ENCODE assay signal across 24 cellular contexts in the genomic region with DNA sequence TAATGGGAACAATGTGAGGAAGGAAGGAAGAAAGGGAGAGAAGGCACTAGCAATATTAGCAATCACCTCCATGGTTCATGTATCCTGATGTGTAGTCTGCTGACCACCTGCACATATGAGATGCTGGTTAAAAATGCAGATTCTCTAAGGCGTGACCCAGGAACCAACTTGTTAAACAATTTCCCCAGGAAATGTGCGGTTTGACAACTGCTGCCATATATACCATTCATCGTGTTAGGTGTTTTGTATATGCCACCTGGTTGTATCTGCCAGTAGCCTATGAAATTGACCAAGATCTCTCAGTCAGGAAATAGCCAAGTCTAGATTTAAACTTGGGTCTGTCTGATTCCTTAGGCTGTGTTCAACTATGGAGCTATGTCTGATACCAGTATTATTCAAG. TPM values are rescaled to one million over a fixed set of nuclear protein-coding genes. Genes with fewer than 3 reads are reported as not detected.
DNase-seq lines count a peak whose midpoint lies in the region; TF ChIP-seq lines count a peak whose summit lies in the region.
"Had no signal": no experiment of that assay in that cellular context is flagged by ENCODE, and none has a peak within 500 bp of the region (broad histone marks: within the 10 kb centered on the region; RNA-seq: fewer than 3 reads in every experiment).

No MANE protein-coding gene starts in this region.

- no peak for TF ChIP-seq CTCF in sigmoid colon (IDR thresholded peaks at IDR 0.05)

- no peaks in the 10 kb centered on the region for H3K9me3 ChIP-seq in BLaER1 treated with 17β-estradiol and CSF1 and Interleukin-3, amounts not matched to agents 10 nM and 100 nM (replicated peaks in 1 of 11)
- H3K9me3 ChIP-seq in CD8-positive, alpha-beta memory T cell (ENCODE audit: low read length), result no peaks in the 10 kb centered on the region
- no peaks in the 10 kb centered on the region for H3K9me3 ChIP-seq in sigmoid colon
- H3K9me3 ChIP-seq: SJSA1 had no signal

- peaks cover 0 to 2% (median 0%) of the 10 kb centered on the region in 3 donors for H3K36me3 Mint-ChIP-seq in CD8-positive, alpha-beta memory T cell
- H3K36me3 Mint-ChIP-seq in IgD-negative memory B cell, result peaks cover 5% of the 10 kb centered on the region
- peaks cover 78% of the 10 kb centered on the region for H3K36me3 Mint-ChIP-seq in activated T-helper 2 cell treated with anti-CD3 and anti-CD28 coated beads, Interferon-gamma antibody, Interleukin-2, Interleukin-4, amounts not matched to agents 10 μg/mL and 5 μg/mL and 100 μg/mL, durations not matched to agents 14 hours and 24 hours and 36 hours (ENCODE audit: low read depth)

- H3K27me3 Mint-ChIP-seq in CD8-positive, alpha-beta memory T cell, result peaks cover 0 to 2% of the 10 kb centered on the region in 2 donors
- peaks cover 59% of the 10 kb centered on the region for H3K27me3 Mint-ChIP-seq in IgD-negative memory B cell
- no peaks in the 10 kb centered on the region for H3K27me3 Mint-ChIP-seq in activated T-helper 2 cell treated with anti-CD3 and anti-CD28 coated beads, Interferon-gamma antibody, Interleukin-2, Interleukin-4, amounts not matched to agents 10 μg/mL and 5 μg/mL and 100 μg/mL, durations not matched to agents 14 hours and 24 hours and 36 hours (ENCODE audit: low read depth)

- peak overlapping the region in 3 of 11 experiments; percentile 2 to 30 (median 27); a peak in 2 of 22 replicates for H3K9ac ChIP-seq in BLaER1 treated with 17β-estradiol and CSF1 and Interleukin-3, amounts not matched to agents 10 nM and 100 nM

- H4K20me1 ChIP-seq in BLaER1 treated with 17β-estradiol and CSF1 and Interleukin-3, amounts not matched to agents 10 nM and 100 nM, result peaks cover 0 to 8% (median 0%) of the 10 kb centered on the region in 11 experiments; a peak in 1 of 22 replicates

- no peak for TF ChIP-seq POLR2A in sigmoid colon (IDR thresholded peaks at IDR 0.05)

- CTCF ChIA-PET in CD8-positive, alpha-beta memory T cell (lab: Charles Lee), result no interaction called here

- peaks cover 0 to 58% (median 46%) of the 10 kb centered on the region in 11 experiments; a peak in 16 of 22 replicates for H3K36me3 ChIP-seq in BLaER1 treated with 17β-estradiol and CSF1 and Interleukin-3, amounts not matched to agents 10 nM and 100 nM
- no peaks in the 10 kb centered on the region for H3K36me3 ChIP-seq in CD8-positive, alpha-beta memory T cell (ENCODE audit: insufficient read depth, low read length)
- H3K36me3 ChIP-seq in sigmoid colon, result no peaks in the 10 kb centered on the region
- H3K36me3 ChIP-seq: SJSA1 had no signal

- intact Hi-C loops in activated T-helper 2 cell treated with anti-CD3 and anti-CD28 coated beads, Interferon-gamma antibody, Interleukin-2, Interleukin-4, amounts not matched to agents 10 μg/mL and 5 μg/mL and 100 μg/mL, durations not matched to agents 14 hours and 24 hours and 36 hours (cut with micrococcal nuclease), result no loop called here
- intact Hi-C loops in sigmoid colon (cut with DNase I), result no loop called here

- peak overlapping the region; percentile 85 to 100 (median 96) for H3K4me2 ChIP-seq in BLaER1 treated with 17β-estradiol and CSF1 and Interleukin-3, amounts not matched to agents 10 nM and 100 nM
- H3K4me2 ChIP-seq: PC-9 had no signal

- peak overlapping the region in 5 of 10 experiments; percentile 12 to 69 (median 47); a peak in 3 of 20 replicates for H3K4me3 ChIP-seq in BLaER1 treated with 17β-estradiol and CSF1 and Interleukin-3, amounts not matched to agents 10 nM and 100 nM
- no peak overlapping the region for H3K4me3 ChIP-seq in CD8-positive, alpha-beta memory T cell (ENCODE audit: low read length)
- no peak overlapping the region for H3K4me3 ChIP-seq in sigmoid colon
- H3K4me3 ChIP-seq: PC-9, SJSA1, skin epidermis had no signal

- peak overlapping the region; percentile 23 to 96 (median 78) for H3K27ac Mint-ChIP-seq in CD8-positive, alpha-beta memory T cell
- peak overlapping the region in 2 of 3 donors; percentile 4 to 17 for H3K27ac Mint-ChIP-seq in IgD-negative memory B cell
- H3K27ac Mint-ChIP-seq in activated T-helper 2 cell treated with anti-CD3 and anti-CD28 coated beads, Interferon-gamma antibody, Interleukin-2, Interleukin-4, amounts not matched to agents 10 μg/mL and 5 μg/mL and 100 μg/mL, durations not matched to agents 14 hours and 24 hours and 36 hours, result peak overlapping the region; percentile 56
- H3K27ac Mint-ChIP-seq: progenitor cell of endocrine pancreas had no signal

- H3K27me3 ChIP-seq in BLaER1 treated with 17β-estradiol and CSF1 and Interleukin-3, amounts not matched to agents 10 nM and 100 nM, result no peaks in the 10 kb centered on the region
- H3K27me3 ChIP-seq in CD8-positive, alpha-beta memory T cell (ENCODE audit: insufficient read depth, low read length, poor library complexity, severe bottlenecking), result no peaks in the 10 kb centered on the region
- H3K27me3 ChIP-seq in sigmoid colon, result peaks cover 0 to 3% (median 0%) of the 10 kb centered on the region in 3 donors
- H3K27me3 ChIP-seq: SJSA1 had no signal

- peaks cover 76 to 97% (median 86%) of the 10 kb centered on the region in 10 experiments for H3K4me1 ChIP-seq in BLaER1 treated with 17β-estradiol and CSF1 and Interleukin-3, amounts not matched to agents 10 nM and 100 nM
- H3K4me1 ChIP-seq in CD8-positive, alpha-beta memory T cell (ENCODE audit: insufficient read depth, low read length), result peaks cover 4% of the 10 kb centered on the region
- H3K4me1 ChIP-seq in sigmoid colon, result peaks cover 0 to 17% (median 10%) of the 10 kb centered on the region in 4 donors

- no peak for TF ChIP-seq EP300 in sigmoid colon (IDR thresholded peaks at IDR 0.05)

- WGBS in sigmoid colon, 2 donors, result 74 to 93% methylated on average over 3 of the region's 3 CpGs

- peak overlapping the region in 5 of 7 donors; percentile 13 to 72 (median 42) for H3K4me3 Mint-ChIP-seq in CD8-positive, alpha-beta memory T cell
- peak overlapping the region in 2 of 4 donors; percentile 75 to 77 for H3K4me3 Mint-ChIP-seq in IgD-negative memory B cell
- H3K4me3 Mint-ChIP-seq in activated T-helper 2 cell treated with anti-CD3 and anti-CD28 coated beads, Interferon-gamma antibody, Interleukin-2, Interleukin-4, amounts not matched to agents 10 μg/mL and 5 μg/mL and 100 μg/mL, durations not matched to agents 14 hours and 24 hours and 36 hours (ENCODE audit: low read depth), result peak overlapping the region; percentile 65
- H3K4me3 Mint-ChIP-seq: neural crest cell had no signal

- H3K4me1 Mint-ChIP-seq in CD8-positive, alpha-beta memory T cell, result peaks cover 48 to 54% (median 50%) of the 10 kb centered on the region in 3 donors
- H3K4me1 Mint-ChIP-seq in IgD-negative memory B cell, result peaks cover 44 to 54% (median 47%) of the 10 kb centered on the region in 3 donors
- peaks cover 83% of the 10 kb centered on the region for H3K4me1 Mint-ChIP-seq in activated T-helper 2 cell treated with anti-CD3 and anti-CD28 coated beads, Interferon-gamma antibody, Interleukin-2, Interleukin-4, amounts not matched to agents 10 μg/mL and 5 μg/mL and 100 μg/mL, durations not matched to agents 14 hours and 24 hours and 36 hours (ENCODE audit: low read depth)

- H3K27ac ChIP-seq in BLaER1 treated with 17β-estradiol and CSF1 and Interleukin-3, amounts not matched to agents 10 nM and 100 nM, result no peak overlapping the region
- H3K27ac ChIP-seq in CD8-positive, alpha-beta memory T cell (ENCODE audit: low read depth, low read length), result no peak overlapping the region
- H3K27ac ChIP-seq in sigmoid colon, result no peak overlapping the region
- H3K27ac ChIP-seq: PC-9, SJSA1 had no signal

- POLR2A ChIA-PET in CD8-positive, alpha-beta memory T cell (lab: Charles Lee), result no interaction called here

- no peak for DNase-seq in CD8-positive, alpha-beta memory T cell
- no peak for DNase-seq in activated T-helper 2 cell treated with anti-CD3 and anti-CD28 coated beads, Interferon-gamma antibody, Interleukin-2, Interleukin-4, amounts not matched to agents 10 μg/mL and 5 μg/mL and 100 μg/mL, durations not matched to agents 14 hours and 24 hours and 36 hours (ENCODE audit: low spot score)
- DNase-seq in sigmoid colon, result no peak
- DNase-seq in NOMO-1 (lab: John Stamatoyannopoulos, UW; ENCODE audit: unreplicated experiment in 2 of 2), result no peak
- DNase-seq in COR-L47 (lab: John Stamatoyannopoulos, UW), result no peak
- no peak for DNase-seq in DMS53 (lab: John Stamatoyannopoulos, UW)
- DNase-seq: activated naive CD4-positive, alpha-beta T cell treated with anti-CD3 and anti-CD28 coated beads, Interleukin-2, amount 50 U/mL, for 16 hours; DMS 273 treated with DMSO at 0.1 percent for 48 hours; GF-D8; GOT3; head of caudate nucleus; midbrain; NCI-H146; NCI-H2171 treated with DMSO at 0.1 percent for 48 hours; NCI-H748 treated with DMSO at 0.1 percent for 48 hours; PC-9; T1000 had no signal

- no peaks in the 10 kb centered on the region for H3K9me3 Mint-ChIP-seq in CD8-positive, alpha-beta memory T cell
- H3K9me3 Mint-ChIP-seq in IgD-negative memory B cell, result no peaks in the 10 kb centered on the region
- H3K9me3 Mint-ChIP-seq in activated T-helper 2 cell treated with anti-CD3 and anti-CD28 coated beads, Interferon-gamma antibody, Interleukin-2, Interleukin-4, amounts not matched to agents 10 μg/mL and 5 μg/mL and 100 μg/mL, durations not matched to agents 14 hours and 24 hours and 36 hours, result no peaks in the 10 kb centered on the region
- H3K9me3 Mint-ChIP-seq: neural crest cell had no signal

RNA-seq across cellular contexts. Expression of gene SEMA4A, which starts 4.1 kb away (rescaled TPM):
- 10 to 100 TPM; 21.6 to 23.0 TPM for total RNA-seq in CD8-positive, alpha-beta memory T cell
- polyA plus RNA-seq in CD8-positive, alpha-beta memory T cell, result 10.7 TPM
- polyA plus RNA-seq in IgD-negative memory B cell (11.0 TPM), sigmoid colon (1 to 10 TPM; 1.4 to 6.3 (median 1.8) TPM)
- total RNA-seq in activated T-helper 2 cell treated with anti-CD3 and anti-CD28 coated beads, Interferon-gamma antibody, Interleukin-2, Interleukin-4, amounts not matched to agents 10 μg/mL and 5 μg/mL and 100 μg/mL, durations not matched to agents 14 hours and 24 hours and 36 hours, result 128 and 132 TPM in 2 replicates
- total RNA-seq in sigmoid colon, result 1 to 10 TPM; 1.6 to 2.9 (median 1.8) TPM
- total RNA-seq: HT1080 had no signal

RNA-seq across cellular contexts. Expression of gene SLC25A44, which starts 36.4 kb away (rescaled TPM):
- 10 to 100 TPM; 30.8 to 32.4 TPM for total RNA-seq in CD8-positive, alpha-beta memory T cell
- 21.4 TPM for polyA plus RNA-seq in CD8-positive, alpha-beta memory T cell
- 16.6 TPM for polyA plus RNA-seq in IgD-negative memory B cell
- 62.6 and 63.7 TPM in 2 replicates for total RNA-seq in activated T-helper 2 cell treated with anti-CD3 and anti-CD28 coated beads, Interferon-gamma antibody, Interleukin-2, Interleukin-4, amounts not matched to agents 10 μg/mL and 5 μg/mL and 100 μg/mL, durations not matched to agents 14 hours and 24 hours and 36 hours
- total RNA-seq in sigmoid colon, result 10 to 100 TPM in 1 of 4 donors, 1 to 10 TPM in 3; 8.6 to 13.3 (median 9.4) TPM
- polyA plus RNA-seq in sigmoid colon, result 10 to 100 TPM in 2 of 3 donors, 1 to 10 TPM in 1; 7.8 to 15.3 (median 11.8) TPM

RNA-seq across cellular contexts. Expression of gene LMNA, which starts 43.0 kb away (rescaled TPM):
- 100 to 1,000 TPM; 325 to 335 TPM for total RNA-seq in CD8-positive, alpha-beta memory T cell
- polyA plus RNA-seq in CD8-positive, alpha-beta memory T cell, result 13.9 TPM
- polyA plus RNA-seq in IgD-negative memory B cell (5.7 TPM), sigmoid colon (100 to 1,000 TPM; 108 to 229 (median 142) TPM)
- total RNA-seq in activated T-helper 2 cell treated with anti-CD3 and anti-CD28 coated beads, Interferon-gamma antibody, Interleukin-2, Interleukin-4, amounts not matched to agents 10 μg/mL and 5 μg/mL and 100 μg/mL, durations not matched to agents 14 hours and 24 hours and 36 hours, result 246 and 247 TPM in 2 replicates
- 100 to 1,000 TPM; 129 to 241 (median 196) TPM for total RNA-seq in sigmoid colon

RNA-seq across cellular contexts. Expression of gene PMF1, which starts 55.3 kb away (rescaled TPM):
- 10 to 100 TPM; 85.9 to 88.3 TPM for total RNA-seq in CD8-positive, alpha-beta memory T cell
- polyA plus RNA-seq in CD8-positive, alpha-beta memory T cell, result 83.3 TPM
- polyA plus RNA-seq in IgD-negative memory B cell (87.0 TPM), sigmoid colon (10 to 100 TPM; 46.2 to 75.1 (median 60.7) TPM)
- 115 and 117 TPM in 2 replicates for total RNA-seq in activated T-helper 2 cell treated with anti-CD3 and anti-CD28 coated beads, Interferon-gamma antibody, Interleukin-2, Interleukin-4, amounts not matched to agents 10 μg/mL and 5 μg/mL and 100 μg/mL, durations not matched to agents 14 hours and 24 hours and 36 hours
- 10 to 100 TPM; 41.1 to 61.2 (median 50.8) TPM for total RNA-seq in sigmoid colon

Comparison
In these comparisons a context has a peak if more than half of its experiments do, and no peak if none do; other contexts are left out.
1. H3K27ac Mint-ChIP-seq: peak in every context shown above with its lines; median percentile 78 in CD8-positive, alpha-beta memory T cell; 56 in activated T-helper 2 cell treated with anti-CD3 and anti-CD28 coated beads, Interferon-gamma antibody, Interleukin-2, Interleukin-4, amounts not matched to agents 10 μg/mL and 5 μg/mL and 100 μg/mL, durations not matched to agents 14 hours and 24 hours and 36 hours; 10 in IgD-negative memory B cell.
2. RNA of gene SEMA4A, which starts 4.1 kb away (total RNA-seq): 128 to 132 TPM in activated T-helper 2 cell treated with anti-CD3 and anti-CD28 coated beads, Interferon-gamma antibody, Interleukin-2, Interleukin-4, amounts not matched to agents 10 μg/mL and 5 μg/mL and 100 μg/mL, durations not matched to agents 14 hours and 24 hours and 36 hours and 21.6 to 23.0 TPM in CD8-positive, alpha-beta memory T cell; 1.6 to 2.9 TPM in sigmoid colon; every median in the first group is over 4 times any median in the second.